In genomic region chr12:10618338-10618987, GRCh38 we compare ENCODE assay signal across 1 cellular context.
TF ChIP-seq lines count a peak whose summit lies in the region.

No MANE protein-coding gene starts in this region.

TF ChIP-seq in IMR-90, 13 proteins besides CTCF, POLR2A, EP300 and RAD21 (continued from another document):
- TF ChIP-seq MXI1 (IDR thresholded peaks at IDR 0.05; ENCODE audit: borderline replicate concordance, low read depth, low read length) (no peak), BHLHE40 (IDR thresholded peaks at IDR 0.05; ENCODE audit: low read depth, low read length) (no peak), MAFK (IDR thresholded peaks at IDR 0.05; ENCODE audit: low read depth, low read length) (peak; percentile 69; the same call in 1 of the 2 replicates), RFX5 (IDR thresholded peaks at IDR 0.05; ENCODE audit: low read depth, low read length) (no peak), RCOR1 (IDR thresholded peaks at IDR 0.05; ENCODE audit: insufficient replicate concordance, low read length) (no peak), NFE2L2 (IDR thresholded peaks at IDR 0.05; ENCODE audit: low read depth, low read length) (peak; percentile 92), SMC3 (IDR thresholded peaks at IDR 0.05; ENCODE audit: low read depth, low read length) (no peak), CHD1 (IDR thresholded peaks at IDR 0.05; ENCODE audit: low read depth, low read length) (no peak), FOS (IDR thresholded peaks at IDR 0.05; ENCODE audit: low read depth, low read length) (peak; percentile 64; the same call in 1 of the 2 replicates)
